Comparison of ENCODE assay signal across 1 cellular context in the genomic region with DNA sequence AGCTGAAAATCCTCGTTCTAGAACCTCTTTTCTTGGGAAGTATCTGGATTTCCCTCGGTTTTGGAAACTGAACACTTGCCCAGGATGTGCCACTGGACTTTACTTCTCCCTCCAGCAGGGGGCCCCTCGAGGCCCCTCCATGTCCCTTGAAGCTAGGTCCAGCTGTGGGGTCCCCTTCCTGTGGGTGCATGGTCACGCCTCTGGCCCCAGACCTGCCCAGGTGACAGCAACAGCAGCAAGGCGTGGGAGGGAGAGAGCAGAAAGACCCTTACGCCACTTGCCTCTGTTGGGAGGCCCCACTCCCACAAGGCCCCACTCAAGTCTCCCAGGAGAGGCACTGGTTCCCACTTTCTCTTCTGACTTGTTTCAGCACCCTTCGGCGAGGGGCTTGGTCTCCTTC.
TF ChIP-seq lines count a peak whose summit lies in the region.

No MANE protein-coding gene starts in this region.

TF ChIP-seq in HCT116, 20 proteins besides CTCF, POLR2A, EP300 and RAD21:
- no peak for TF ChIP-seq YY1 (IDR thresholded peaks at IDR 0.05; ENCODE audit: extremely low read depth, insufficient replicate concordance, low read depth, low read length)
- TF ChIP-seq, protein P1, sequence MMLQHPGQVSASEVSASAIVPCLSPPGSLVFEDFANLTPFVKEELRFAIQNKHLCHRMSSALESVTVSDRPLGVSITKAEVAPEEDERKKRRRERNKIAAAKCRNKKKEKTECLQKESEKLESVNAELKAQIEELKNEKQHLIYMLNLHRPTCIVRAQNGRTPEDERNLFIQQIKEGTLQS (IDR thresholded peaks at IDR 0.05), result no peak
- TF ChIP-seq ZFX (IDR thresholded peaks at IDR 0.05), result no peak
- no peak for TF ChIP-seq FOSL1 (IDR thresholded peaks at IDR 0.05; ENCODE audit: low read depth)
- TF ChIP-seq SRF (IDR thresholded peaks at IDR 0.05; ENCODE audit: low read depth), result no peak
- no peak for TF ChIP-seq JUND (IDR thresholded peaks at IDR 0.05)
- no peak for TF ChIP-seq EZH2phosphoT487 (IDR thresholded peaks at IDR 0.05; ENCODE audit: borderline replicate concordance)
- TF ChIP-seq ZNF274 (IDR thresholded peaks at IDR 0.05; ENCODE audit: low read depth, low read length), result no peak
- TF ChIP-seq MAX (IDR thresholded peaks at IDR 0.05), result no peak
- TF ChIP-seq TCF7L2 (IDR thresholded peaks at IDR 0.05; ENCODE audit: borderline replicate concordance, extremely low read depth, insufficient read depth, insufficient read length), result no peak
- no peak for TF ChIP-seq SP1 (IDR thresholded peaks at IDR 0.05; ENCODE audit: low read depth)
- no peak for TF ChIP-seq ELF1 (IDR thresholded peaks at IDR 0.05; ENCODE audit: borderline replicate concordance, low read depth)
- no peak for TF ChIP-seq SIN3A (IDR thresholded peaks at IDR 0.05; ENCODE audit: low read depth)
- no peak for TF ChIP-seq CEBPB (IDR thresholded peaks at IDR 0.05; ENCODE audit: low read depth)
